29 cellular contexts compared by ENCODE assay signal in genomic region chrX:23612846-23613245, GRCh38.
"Had no signal": no experiment of that assay in that cellular context is flagged by ENCODE, and none has a peak within 500 bp of the region (broad histone marks: within the 10 kb centered on the region; RNA-seq: fewer than 3 reads in every experiment).

No MANE protein-coding gene starts in this region.

- H3K4me3 Mint-ChIP-seq: dendritic cell treated with granulocyte-macrophage colony-stimulating factor and Interleukin-4, amounts not matched to agents 40 ng/mL and 50 ng/mL, for 4 days; effector memory CD8-positive, alpha-beta T cell; endodermal cell had no signal

- H3K4me3 ChIP-seq: colonic mucosa, coronary artery, dorsolateral prefrontal cortex, esophagus muscularis mucosa, esophagus squamous epithelium, gastrocnemius medialis, gastroesophageal sphincter, heart left ventricle, heart right ventricle had no signal

- H3K36me3 ChIP-seq: colonic mucosa, esophagus muscularis mucosa, esophagus squamous epithelium, gastrocnemius medialis, gastroesophageal sphincter, heart left ventricle, heart right ventricle had no signal

- H3K27me3 ChIP-seq: colonic mucosa, esophagus muscularis mucosa, esophagus squamous epithelium, foreskin keratinocyte, gastrocnemius medialis, gastroesophageal sphincter, heart left ventricle had no signal

- H3K9me3 ChIP-seq: colonic mucosa, esophagus muscularis mucosa, esophagus squamous epithelium, gastrocnemius medialis, gastroesophageal sphincter, heart left ventricle, heart right ventricle had no signal

- DNase-seq: colonic mucosa; cortex of kidney; dermis blood vessel endothelial cell; dorsolateral prefrontal cortex; effector CD4-positive, alpha-beta T cell; effector CD8-positive, alpha-beta T cell; effector memory CD4-positive, alpha-beta T cell; effector memory CD8-positive, alpha-beta T cell; endodermal cell; erythroblast; esophagus squamous epithelium; foreskin fibroblast; foreskin melanocyte; gastrocnemius medialis; glutamatergic neuron; head of caudate nucleus; heart left ventricle; heart right ventricle had no signal

- H3K9me3 Mint-ChIP-seq: dendritic cell treated with granulocyte-macrophage colony-stimulating factor and Interleukin-4, amounts not matched to agents 40 ng/mL and 50 ng/mL, for 4 days; effector memory CD8-positive, alpha-beta T cell; endodermal cell had no signal

- H3K27ac Mint-ChIP-seq: dendritic cell treated with granulocyte-macrophage colony-stimulating factor and Interleukin-4, amounts not matched to agents 40 ng/mL and 50 ng/mL, for 4 days; effector memory CD8-positive, alpha-beta T cell; endodermal cell had no signal

- ATAC-seq: effector memory CD8-positive, alpha-beta T cell; esophagus mucosa; foreskin keratinocyte; gastrocnemius medialis; gastroesophageal sphincter; heart left ventricle; heart right ventricle had no signal

- H3K4me1 ChIP-seq: colonic mucosa, esophagus muscularis mucosa, esophagus squamous epithelium, foreskin keratinocyte, gastrocnemius medialis, gastroesophageal sphincter, heart left ventricle, heart right ventricle had no signal

- H3K27ac ChIP-seq: colonic mucosa, coronary artery, dorsolateral prefrontal cortex, epithelial cell of prostate, esophagus muscularis mucosa, esophagus squamous epithelium, foreskin keratinocyte, gastrocnemius medialis, gastroesophageal sphincter, heart left ventricle, heart right ventricle had no signal

- FAIRE-seq: colon, endometrium, endothelial cell of umbilical vein, frontal cortex had no signal
